In the genomic region with DNA sequence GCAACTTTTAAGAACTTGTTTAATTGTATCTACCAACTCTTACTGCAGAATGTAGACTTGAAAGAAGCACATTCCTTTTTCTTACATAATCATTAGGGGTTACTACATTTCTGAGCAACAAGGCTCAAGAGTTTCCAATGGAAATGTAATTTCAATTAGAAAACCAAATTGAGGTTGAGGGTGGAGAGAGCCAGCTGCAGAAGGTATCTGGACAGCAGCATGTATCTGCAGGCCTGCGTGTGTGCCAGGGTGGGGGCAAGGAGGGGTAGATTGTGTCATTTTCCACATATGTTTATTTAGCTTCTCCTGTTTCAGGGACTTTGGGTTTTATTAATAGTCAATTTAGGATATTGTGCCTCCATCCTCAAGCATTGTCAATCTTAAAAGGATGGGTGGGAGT, we compare ENCODE assay signal across 1 cellular context.
TF ChIP-seq lines count a peak whose summit lies in the region.

No MANE protein-coding gene starts in this region.

TF ChIP-seq in GM12878, 131 proteins besides CTCF, POLR2A, EP300 and RAD21 (continued from another document):
- TF ChIP-seq, protein P1, sequence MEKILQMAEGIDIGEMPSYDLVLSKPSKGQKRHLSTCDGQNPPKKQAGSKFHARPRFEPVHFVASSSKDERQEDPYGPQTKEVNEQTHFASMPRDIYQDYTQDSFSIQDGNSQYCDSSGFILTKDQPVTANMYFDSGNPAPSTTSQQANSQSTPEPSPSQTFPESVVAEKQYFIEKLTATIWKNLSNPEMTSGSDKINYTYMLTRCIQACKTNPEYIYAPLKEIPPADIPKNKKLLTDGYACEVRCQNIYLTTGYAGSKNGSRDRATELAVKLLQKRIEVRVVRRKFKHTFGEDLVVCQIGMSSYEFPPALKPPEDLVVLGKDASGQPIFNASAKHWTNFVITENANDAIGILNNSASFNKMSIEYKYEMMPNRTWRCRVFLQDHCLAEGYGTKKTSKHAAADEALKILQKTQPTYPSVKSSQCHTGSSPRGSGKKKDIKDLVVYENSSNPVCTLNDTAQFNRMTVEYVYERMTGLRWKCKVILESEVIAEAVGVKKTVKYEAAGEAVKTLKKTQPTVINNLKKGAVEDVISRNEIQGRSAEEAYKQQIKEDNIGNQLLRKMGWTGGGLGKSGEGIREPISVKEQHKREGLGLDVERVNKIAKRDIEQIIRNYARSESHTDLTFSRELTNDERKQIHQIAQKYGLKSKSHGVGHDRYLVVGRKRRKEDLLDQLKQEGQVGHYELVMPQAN (conservative IDR thresholded peaks at IDR 0.05): no peak
- TF ChIP-seq, protein P2, sequence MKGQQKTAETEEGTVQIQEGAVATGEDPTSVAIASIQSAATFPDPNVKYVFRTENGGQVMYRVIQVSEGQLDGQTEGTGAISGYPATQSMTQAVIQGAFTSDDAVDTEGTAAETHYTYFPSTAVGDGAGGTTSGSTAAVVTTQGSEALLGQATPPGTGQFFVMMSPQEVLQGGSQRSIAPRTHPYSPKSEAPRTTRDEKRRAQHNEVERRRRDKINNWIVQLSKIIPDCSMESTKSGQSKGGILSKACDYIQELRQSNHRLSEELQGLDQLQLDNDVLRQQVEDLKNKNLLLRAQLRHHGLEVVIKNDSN (IDR thresholded peaks at IDR 0.05; ENCODE audit: borderline replicate concordance, extremely low read length, insufficient read depth, low read depth, low read length): no peak
- TF ChIP-seq, protein P3, sequence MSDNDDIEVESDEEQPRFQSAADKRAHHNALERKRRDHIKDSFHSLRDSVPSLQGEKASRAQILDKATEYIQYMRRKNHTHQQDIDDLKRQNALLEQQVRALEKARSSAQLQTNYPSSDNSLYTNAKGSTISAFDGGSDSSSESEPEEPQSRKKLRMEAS (IDR thresholded peaks at IDR 0.05; ENCODE audit: low read depth, low read length): no peak
- TF ChIP-seq CREB1 (IDR thresholded peaks at IDR 0.05; ENCODE audit: low read depth) (no peak), NFXL1 (IDR thresholded peaks at IDR 0.05; ENCODE audit: borderline replicate concordance) (no peak), TARDBP (IDR thresholded peaks at IDR 0.05; ENCODE audit: borderline replicate concordance) (no peak), POLR2AphosphoS5 (IDR thresholded peaks at IDR 0.05; ENCODE audit: low read length) (no peak), ZNF217 (IDR thresholded peaks at IDR 0.05) (no peak), SP1 (IDR thresholded peaks at IDR 0.05; ENCODE audit: low read depth, low read length) (no peak), SRF (IDR thresholded peaks at IDR 0.05; ENCODE audit: low read depth in 2 of 2, low read length in 2 of 2) (no peak), JUND (IDR thresholded peaks at IDR 0.05; ENCODE audit: low read depth, low read length) (no peak), RAD51 (IDR thresholded peaks at IDR 0.05) (no peak), DPF2 (IDR thresholded peaks at IDR 0.05) (no peak), NRF1 (conservative IDR thresholded peaks at IDR 0.05; ENCODE audit: low read depth, low read length) (no peak)
